In genomic region chr6:40753048-40753447, GRCh38 we compare ENCODE assay signal across 4 cellular contexts.
TF ChIP-seq lines count a peak whose summit lies in the region.

No MANE protein-coding gene starts in this region.

TF ChIP-seq in HepG2, 621 proteins besides CTCF, POLR2A, EP300 and RAD21:
- TF ChIP-seq ZNF768 (CRISPR knock-in tag; IDR thresholded peaks at IDR 0.05) (peak; percentile 83), ZBTB49 (CRISPR knock-in tag; IDR thresholded peaks at IDR 0.05; ENCODE audit: borderline replicate concordance) (no peak)

TF ChIP-seq in HEK293, 187 proteins besides CTCF, POLR2A, EP300 and RAD21:
- TF ChIP-seq ZNF768 (tag by site-specific recombination; IDR thresholded peaks at IDR 0.05) (0 out of 2 replicates have a peak, but pooled peaks have one; percentile 24), ZNF677 (tag by site-specific recombination; IDR thresholded peaks at IDR 0.05) (no peak)

TF ChIP-seq in K562, 482 proteins besides CTCF, POLR2A, EP300 and RAD21:
- TF ChIP-seq PTRF (tag; IDR thresholded peaks at IDR 0.05) (no peak), ZNF407 (IDR thresholded peaks at IDR 0.05; ENCODE audit: low read depth) (no peak), RBM25 (IDR thresholded peaks at IDR 0.05; ENCODE audit: low read depth, low read length, severe bottlenecking) (peak; percentile 50)

TF ChIP-seq in H1, 55 proteins besides CTCF, POLR2A, EP300 and RAD21:
- TF ChIP-seq SIX5 (IDR thresholded peaks at IDR 0.05; ENCODE audit: low read depth, low read length): no peak
- TF ChIP-seq SP4 (IDR thresholded peaks at IDR 0.05; ENCODE audit: low read length): no peak
- TF ChIP-seq SP2 (IDR thresholded peaks at IDR 0.05; ENCODE audit: low read length): no peak
- TF ChIP-seq RFX5 (IDR thresholded peaks at IDR 0.05; ENCODE audit: borderline replicate concordance, low read depth, low read length): no peak
- no peak for TF ChIP-seq PHF8 (conservative IDR thresholded peaks at IDR 0.05; ENCODE audit: low read depth, low read length)
- no peak for TF ChIP-seq POU5F1 (IDR thresholded peaks at IDR 0.05; ENCODE audit: low read depth, low read length)
- peak; percentile 55; the same call in 1 of the 2 replicates for TF ChIP-seq KDM1A (IDR thresholded peaks at IDR 0.05; ENCODE audit: borderline replicate concordance, low read length)
- no peak for TF ChIP-seq CHD2 (IDR thresholded peaks at IDR 0.05; ENCODE audit: low read length)
